ENCODE assay signal across 1 cellular context in the genomic region with DNA sequence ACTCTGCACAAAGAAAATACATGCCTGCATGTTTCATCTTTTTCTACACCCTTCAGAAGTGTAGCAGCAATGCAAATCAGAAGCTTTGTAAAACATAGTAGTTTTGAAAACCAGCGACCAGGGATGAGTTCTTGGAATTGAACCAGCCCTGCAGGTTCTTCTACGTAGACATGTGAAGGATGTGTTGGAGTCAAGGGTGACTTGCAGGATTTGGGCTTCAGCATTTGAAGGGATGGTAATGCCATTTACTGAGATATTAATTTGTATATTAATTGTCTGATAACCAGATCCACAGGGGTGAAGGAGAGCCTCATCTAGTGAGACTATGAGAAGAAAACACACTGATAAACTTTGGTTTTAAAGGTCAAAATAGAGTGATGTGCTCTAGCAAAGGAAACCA.
TF ChIP-seq lines count a peak whose summit lies in the region.

No MANE protein-coding gene starts in this region.

TF ChIP-seq in GM23338, 12 proteins besides CTCF, POLR2A, EP300 and RAD21 (continued from another document):
- no peak for TF ChIP-seq STAT1 (IDR thresholded peaks at IDR 0.05; ENCODE audit: unreplicated experiment)
